16 cellular contexts compared by ENCODE assay signal in the genomic region with DNA sequence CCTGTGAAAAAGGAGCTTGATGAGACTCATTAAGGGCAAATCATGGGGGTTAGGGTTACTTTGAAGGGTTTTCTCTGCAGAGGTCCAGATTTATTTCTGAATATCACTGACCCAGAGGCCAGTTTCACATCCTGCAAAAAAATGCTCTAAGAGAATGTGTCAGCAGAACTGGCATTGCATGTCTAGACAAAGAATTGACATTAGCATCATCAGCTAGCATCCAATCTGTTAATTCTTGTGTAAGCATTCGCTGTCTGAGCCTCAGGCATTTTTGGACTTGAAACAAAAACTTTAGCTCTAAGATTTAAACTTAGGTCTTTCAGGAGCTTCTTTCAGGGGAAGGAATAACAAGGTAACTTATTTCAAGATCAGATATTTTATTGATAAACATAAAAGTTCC.
DNase-seq lines count a peak whose midpoint lies in the region; ATAC-seq, FAIRE-seq and TF ChIP-seq lines count a peak whose summit lies in the region.
"Had no signal": no experiment of that assay in that cellular context is flagged by ENCODE, and none has a peak within 500 bp of the region (broad histone marks: within the 10 kb centered on the region; RNA-seq: fewer than 3 reads in every experiment).

No MANE protein-coding gene starts in this region.

- DNase-seq in A549 (ENCODE audit: low read depth in 1 of 2, low spot score in 1 of 2) (peak in 1 of 2 experiments; percentile 39), M059J (ENCODE audit: low read depth) (peak; percentile 93), breast epithelium (ENCODE audit: low spot score in 2 of 2) (no peak), foreskin melanocyte (peak; percentile 66), NCI-H2227 treated with DMSO at 0.1 percent for 48 hours (lab: John Stamatoyannopoulos, UW) (no peak)
- DNase-seq in stimulated activated naive CD4-positive, alpha-beta T cell treated with Interleukin-2 at 50 U/mL for 16 hours (lab: John Stamatoyannopoulos, UW) = no peak
- no peak for DNase-seq in effector memory CD4-positive, alpha-beta T cell
- DNase-seq: activated CD4-positive, CD25-positive, alpha-beta regulatory T cell treated with anti-CD3 and anti-CD28 coated beads, Interleukin-2, amount 50 U/mL, for 72 hours; activated naive CD4-positive, alpha-beta T cell treated with anti-CD3 and anti-CD28 coated beads, Interleukin-2, amount 50 U/mL, for 16 hours; effector memory CD8-positive, alpha-beta T cell; heart right ventricle; substantia nigra; T-helper 2 cell had no signal

- ATAC-seq in A549 (peak in 1 of 2 experiments; percentile 22; a peak in 1 of 6 replicates), HG03159 (IDR thresholded peaks at IDR 0.05; ENCODE audit: unreplicated experiment) (no peak)
- ATAC-seq: effector memory CD8-positive, alpha-beta T cell; heart right ventricle; Right ventricle myocardium inferior had no signal

- CTCF ChIA-PET in A549 (lab: Yijun Ruan, JAX) = interaction anchor here (0.6 to 1.9 kb wide), 2 partner anchors 9 to 78 kb away, joined by 5 to 9 read pairs; no protein-coding TSS in a partner anchor

- no peaks in the 10 kb centered on the region for H3K9me3 ChIP-seq in A549
- H3K9me3 ChIP-seq in breast epithelium = no peaks in the 10 kb centered on the region
- no peaks in the 10 kb centered on the region for H3K9me3 ChIP-seq in effector memory CD4-positive, alpha-beta T cell (ENCODE audit: control insufficient read depth, low read length)
- H3K9me3 ChIP-seq: heart right ventricle had no signal

- POLR2A ChIA-PET in A549 (lab: Yijun Ruan, JAX) = no interaction called here

- FAIRE-seq in A549 (lab: Jason Lieb, UNC) = no peak

- no peak for TF ChIP-seq EP300 in A549 (IDR thresholded peaks at IDR 0.05)

- H3K4me1 ChIP-seq in A549 = peaks cover 24% of the 10 kb centered on the region
- no peaks in the 10 kb centered on the region for H3K4me1 ChIP-seq in breast epithelium
- H3K4me1 ChIP-seq in effector memory CD4-positive, alpha-beta T cell (ENCODE audit: control insufficient read depth, insufficient read depth, low read length, poor library complexity, severe bottlenecking) = no peaks in the 10 kb centered on the region
- H3K4me1 ChIP-seq: parathyroid adenoma had no signal

- H3K36me3 ChIP-seq in breast epithelium = no peaks in the 10 kb centered on the region
- H3K36me3 ChIP-seq in effector memory CD4-positive, alpha-beta T cell (ENCODE audit: control insufficient read depth, insufficient read depth, low read length) = no peaks in the 10 kb centered on the region
- H3K36me3 ChIP-seq: heart right ventricle had no signal

- WGBS in A549 (ENCODE audit: missing lambda C conversion rate) = 48% methylated on average over 1 of the region's 1 CpG

- H3K27me3 ChIP-seq in breast epithelium = no peaks in the 10 kb centered on the region
- H3K27me3 ChIP-seq in effector memory CD4-positive, alpha-beta T cell (replicated peaks; ENCODE audit: control insufficient read depth, insufficient read depth, low read length, poor library complexity, severe bottlenecking) = no peaks in the 10 kb centered on the region
- H3K27me3 ChIP-seq: heart right ventricle had no signal

- peak overlapping the region; percentile 15; the same call in 1 of the 3 replicates for H3K4me2 ChIP-seq in A549

- no peak for TF ChIP-seq RAD21 in A549 (conservative IDR thresholded peaks at IDR 0.05 in 1 of 2, IDR thresholded peaks at IDR 0.05 in 1 of 2)

- no peak overlapping the region for H3K4me3 ChIP-seq in A549
- H3K4me3 ChIP-seq in breast epithelium = no peak overlapping the region
- no peak overlapping the region for H3K4me3 ChIP-seq in effector memory CD4-positive, alpha-beta T cell (ENCODE audit: insufficient read depth, low read depth, low read length, poor library complexity, severe bottlenecking)
- H3K4me3 ChIP-seq: heart right ventricle had no signal

- TF ChIP-seq POLR2A in A549 (IDR thresholded peaks at IDR 0.05; ENCODE audit: low read length) (no peak), breast epithelium (IDR thresholded peaks at IDR 0.05) (no peak)

- TF ChIP-seq CTCF in A549 (IDR thresholded peaks at IDR 0.05) = no peak
- TF ChIP-seq CTCF in breast epithelium (IDR thresholded peaks at IDR 0.05) = no peak

- H3K27ac ChIP-seq in A549 (peak overlapping the region in 1 of 2 experiments; percentile 38; a peak in 2 of 6 replicates), breast epithelium (peak overlapping the region; percentile 23 to 54)
- no peak overlapping the region for H3K27ac ChIP-seq in effector memory CD4-positive, alpha-beta T cell (ENCODE audit: insufficient read depth, low read length, poor library complexity, severe bottlenecking)
- H3K27ac ChIP-seq: parathyroid adenoma had no signal

- intact Hi-C loops in breast epithelium (cut with DNase I; ENCODE audit: low total_unique reads) = no loop called here

TF ChIP-seq in A549, 52 proteins besides CTCF, POLR2A, EP300 and RAD21:
- TF ChIP-seq ZC3H11A (IDR thresholded peaks at IDR 0.05) = no peak
- peak; percentile 5 for TF ChIP-seq MAFK (IDR thresholded peaks at IDR 0.05; ENCODE audit: partially characterized antibody)
- TF ChIP-seq POLR2AphosphoS2 (conservative IDR thresholded peaks at IDR 0.05; ENCODE audit: low read length) = no peak
- TF ChIP-seq, protein P1, sequence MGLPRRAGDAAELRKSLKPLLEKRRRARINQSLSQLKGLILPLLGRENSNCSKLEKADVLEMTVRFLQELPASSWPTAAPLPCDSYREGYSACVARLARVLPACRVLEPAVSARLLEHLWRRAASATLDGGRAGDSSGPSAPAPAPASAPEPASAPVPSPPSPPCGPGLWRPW (IDR thresholded peaks at IDR 0.05) = no peak
- TF ChIP-seq NR3C1 (IDR thresholded peaks at IDR 0.05) = no peak

Comparison
In these comparisons a context has a peak if more than half of its experiments do, and no peak if none do; other contexts are left out.
1. DNase-seq: peak in M059J (single experiment) and foreskin melanocyte (single experiment); none in breast epithelium (0 of 2), NCI-H2227 treated with DMSO at 0.1 percent for 48 hours (single experiment), stimulated activated naive CD4-positive, alpha-beta T cell treated with Interleukin-2 at 50 U/mL for 16 hours (single experiment) and effector memory CD4-positive, alpha-beta T cell (0 of 3).